ENCODE assay signal across 16 cellular contexts in genomic region chr17:31740611-31741082, GRCh38.
A peak's percentile ranks its signal among the peaks of the same experiment; 100 is the strongest.
DNase-seq lines count a peak whose midpoint lies in the region; ATAC-seq and TF ChIP-seq lines count a peak whose summit lies in the region.
"Had no signal": no experiment of that assay in that cellular context is flagged by ENCODE, and none has a peak within 500 bp of the region (broad histone marks: within the 10 kb centered on the region; RNA-seq: fewer than 3 reads in every experiment).

No MANE protein-coding gene starts in this region.

- 1 to 2% methylated on average over 4 of the region's 4 CpGs for WGBS in GM23248 (ENCODE audit: low coverage in 1 of 2, low lambda C conversion rate in 2 of 2, missing lambda C conversion rate in 2 of 2), 2 experiments

- H3K27ac ChIP-seq in GM23248: peak overlapping the region; percentile 92
- H3K27ac ChIP-seq in stomach smooth muscle (ENCODE audit: low read length): peak overlapping the region; percentile 64
- H3K27ac ChIP-seq: dorsolateral prefrontal cortex had no signal

- H2AFZ ChIP-seq in GM23248: no peak overlapping the region

- peak overlapping the region; percentile 54 for H3K4me2 ChIP-seq in GM23248 (ENCODE audit: unreplicated experiment)

- H3K9me2 ChIP-seq in GM23248 (ENCODE audit: insufficient read depth): no peaks in the 10 kb centered on the region

- H3K9me3 ChIP-seq in GM23248 (ENCODE audit: low read depth): no peaks in the 10 kb centered on the region
- H3K9me3 ChIP-seq in stomach smooth muscle (ENCODE audit: control insufficient read depth in 2 of 2, low read length in 2 of 2): no peaks in the 10 kb centered on the region
- H3K9me3 ChIP-seq: prostate gland had no signal

- no peaks in the 10 kb centered on the region for H3K79me2 ChIP-seq in GM23248 (ENCODE audit: insufficient read depth)

- in situ Hi-C loops in GM23248 (cut with MboI): no loop called here

- no peak for TF ChIP-seq CTCF in foreskin fibroblast (IDR thresholded peaks at IDR 0.05; ENCODE audit: low read depth, low read length)

- H3K27me3 ChIP-seq in GM23248 (replicated peaks; ENCODE audit: insufficient read depth) (no peaks in the 10 kb centered on the region), stomach smooth muscle (ENCODE audit: control insufficient read depth in 1 of 2, insufficient read depth in 2 of 2, low read length in 2 of 2) (no peaks in the 10 kb centered on the region)
- H3K27me3 ChIP-seq: dorsolateral prefrontal cortex had no signal

- H3F3A ChIP-seq in GM23248 (ENCODE audit: insufficient read depth): peaks cover 41% of the 10 kb centered on the region

- H3K4me3 ChIP-seq in GM23248: 0 out of 2 replicates have a peak overlapping the region, but pooled peaks have one; percentile 0
- H3K4me3 ChIP-seq in foreskin fibroblast (ENCODE audit: low read depth in 1 of 2, low read length in 2 of 2): no peak overlapping the region
- H3K4me3 ChIP-seq in stomach smooth muscle (ENCODE audit: low read length in 2 of 2): no peak overlapping the region
- H3K4me3 ChIP-seq: dorsolateral prefrontal cortex, GM12878, prostate gland had no signal

- peaks cover 54% of the 10 kb centered on the region for H3K4me1 ChIP-seq in GM23248 (ENCODE audit: insufficient read depth)
- peaks cover 65% of the 10 kb centered on the region for H3K4me1 ChIP-seq in stomach smooth muscle (ENCODE audit: control insufficient read depth, insufficient read depth, low read length)

- H3K36me3 ChIP-seq in GM23248 (ENCODE audit: low read depth) (no peaks in the 10 kb centered on the region), stomach smooth muscle (ENCODE audit: control insufficient read depth in 2 of 2, insufficient read depth in 2 of 2, low read length in 2 of 2) (no peaks in the 10 kb centered on the region)
- H3K36me3 ChIP-seq: prostate gland had no signal

- ATAC-seq in GM21381 (IDR thresholded peaks at IDR 0.05; ENCODE audit: unreplicated experiment): no peak
- ATAC-seq in GM21515 (IDR thresholded peaks at IDR 0.05; ENCODE audit: unreplicated experiment): no peak
- ATAC-seq: activated CD8-positive, alpha-beta T cell treated with anti-CD3 and anti-CD28 coated beads for 36 hours; GM12878 had no signal

- peak; percentile 92 for DNase-seq in GM23248
- peak; percentile 63 for DNase-seq in T1000 (lab: John Stamatoyannopoulos, UW)
- DNase-seq in foreskin fibroblast: peak; percentile 92 to 95
- no peak for DNase-seq in NCI-H82 (lab: John Stamatoyannopoulos, UW)
- DNase-seq in inferior parietal cortex (ENCODE audit: extremely low spot score): no peak
- DNase-seq: activated CD8-positive, alpha-beta T cell treated with anti-CD3 and anti-CD28 coated beads for 36 hours; Calu3; dorsolateral prefrontal cortex; mammary epithelial cell; NCI-H1930; stimulated activated CD4-positive, alpha-beta T cell treated with anti-CD3 and anti-CD28 coated beads, Interleukin-4, amount 100 ng/mL, for 24 hours had no signal

- peak overlapping the region; percentile 27 for H3K9ac ChIP-seq in GM23248
- H3K9ac ChIP-seq in stomach smooth muscle (ENCODE audit: low read length in 2 of 2): no peak overlapping the region

- H4K20me1 ChIP-seq in GM23248 (ENCODE audit: insufficient read depth): no peaks in the 10 kb centered on the region

Comparison
In these comparisons a context has a peak if more than half of its experiments do, and no peak if none do; other contexts are left out.
1. DNase-seq: peak in GM23248 (single experiment), T1000 (single experiment) and foreskin fibroblast (2 of 2); none in NCI-H82 (single experiment) and inferior parietal cortex (single experiment).